ENCODE assay signal across 8 cellular contexts in the genomic region with DNA sequence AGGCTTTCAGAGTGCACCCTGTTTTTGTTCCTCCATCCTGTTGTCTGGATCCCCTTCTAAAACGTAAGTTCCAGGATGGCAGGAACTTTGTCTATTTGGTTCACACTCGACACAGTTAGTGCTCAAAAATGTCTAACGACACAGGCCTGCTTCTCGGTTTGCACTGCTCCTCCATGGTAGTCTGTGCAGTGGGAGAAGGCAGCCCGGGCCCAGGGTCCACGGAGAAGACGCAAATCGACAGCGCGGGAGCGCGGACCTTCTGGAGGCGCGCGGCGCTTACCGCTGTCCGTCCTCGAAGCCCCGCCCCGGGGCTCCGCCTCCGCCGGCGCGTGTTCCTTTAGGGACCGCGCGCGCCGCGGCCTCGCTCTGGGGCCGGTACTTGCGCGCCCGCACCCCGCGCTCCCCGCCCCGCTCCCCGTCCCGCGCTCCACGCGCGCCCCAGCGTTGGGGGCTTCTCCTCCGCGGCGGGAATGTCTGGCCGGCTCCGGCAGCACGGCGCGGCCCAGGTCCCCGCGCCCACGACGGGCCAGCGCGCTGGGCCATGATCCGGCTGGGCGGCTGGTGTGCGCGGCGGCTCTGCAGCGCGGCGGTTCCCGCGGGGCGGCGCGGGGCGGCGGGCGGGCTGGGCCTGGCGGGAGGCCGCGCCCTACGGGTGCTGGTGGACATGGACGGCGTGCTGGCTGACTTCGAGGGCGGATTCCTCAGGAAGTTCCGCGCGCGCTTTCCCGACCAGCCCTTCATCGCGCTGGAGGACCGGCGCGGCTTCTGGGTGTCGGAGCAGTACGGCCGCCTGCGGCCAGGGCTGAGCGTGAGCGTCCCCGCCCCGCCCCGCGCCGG.
DNase-seq lines count a peak whose midpoint lies in the region; ATAC-seq and TF ChIP-seq lines count a peak whose summit lies in the region.

Gene NT5M, plus strand, starts transcription at position 364 of the 837 bp plus-strand sequence. Its CDS starts 178 bp downstream, at position 542.

- in situ Hi-C loops in GM13976 (cut with MboI; ENCODE audit: low sequenced_read_pairs, unreplicated experiment) = no loop called here

- ATAC-seq in HG02852 (IDR thresholded peaks at IDR 0.05; ENCODE audit: unreplicated experiment) = peak; percentile 55
- no peak for ATAC-seq in HG03139 (IDR thresholded peaks at IDR 0.05; ENCODE audit: unreplicated experiment)

- no peak for TF ChIP-seq CTCF in GM13976 (IDR thresholded peaks at IDR 0.05; ENCODE audit: borderline replicate concordance, control extremely low read depth, extremely low read depth, insufficient read depth, missing control alignments)

- DNase-seq in GM13976 (ENCODE audit: low spot score) (peak; percentile 91), NCI-H2227 (lab: John Stamatoyannopoulos, UW; ENCODE audit: unreplicated experiment) (peak; percentile 89), cerebellar cortex (ENCODE audit: low spot score) (peak; percentile 74), kidney tubule cell (ENCODE audit: low spot score) (peak; percentile 62)
- peak; percentile 27 for DNase-seq in activated CD4-positive, CD25-positive, alpha-beta regulatory T cell treated with anti-CD3 and anti-CD28 coated beads, Interleukin-2, amount 50 U/mL, for 16 hours (ENCODE audit: low read depth, low spot score)
- peak; percentile 88 for DNase-seq in stimulated activated CD4-positive, alpha-beta T cell treated with anti-CD3 and anti-CD28 coated beads, Interleukin-15, amount 100 ng/mL, for 24 hours

Comparison
In these comparisons a context has a peak if more than half of its experiments do, and no peak if none do; other contexts are left out.
1. DNase-seq: peak in every context shown above with its lines; median percentile 91 in GM13976; 89 in NCI-H2227; 88 in stimulated activated CD4-positive, alpha-beta T cell treated with anti-CD3 and anti-CD28 coated beads, Interleukin-15, amount 100 ng/mL, for 24 hours; 74 in cerebellar cortex; 62 in kidney tubule cell; 27 in activated CD4-positive, CD25-positive, alpha-beta regulatory T cell treated with anti-CD3 and anti-CD28 coated beads, Interleukin-2, amount 50 U/mL, for 16 hours.